8 cellular contexts compared by ENCODE assay signal in genomic region chr4:129092636-129093172, GRCh38. TPM values are rescaled to one million over a fixed set of nuclear protein-coding genes. Genes with fewer than 3 reads are reported as not detected.
DNase-seq lines count a peak whose midpoint lies in the region; ATAC-seq and TF ChIP-seq lines count a peak whose summit lies in the region.

No MANE protein-coding gene starts in this region.

- ATAC-seq in T-cell (replicated peaks in 1 of 4) (no peak), T-helper 17 cell (no peak)

- H3K9me3 ChIP-seq in KOPT-K1 (ENCODE audit: insufficient read depth, low read length, poor library complexity, severe bottlenecking) (no peaks in the 10 kb centered on the region), colonic mucosa (no peaks in the 10 kb centered on the region), mesodermal cell (ENCODE audit: control insufficient read depth, low read length) (no peaks in the 10 kb centered on the region), T-helper 17 cell (ENCODE audit: control insufficient read depth, low read length, poor library complexity, severe bottlenecking) (no peaks in the 10 kb centered on the region)

- no peaks in the 10 kb centered on the region for H3K36me3 Mint-ChIP-seq in T-cell
- H3K36me3 Mint-ChIP-seq in T-helper 17 cell (ENCODE audit: low read depth): no peaks in the 10 kb centered on the region

- H3K9me3 Mint-ChIP-seq in T-cell: no peaks in the 10 kb centered on the region

- H3K27ac ChIP-seq in KOPT-K1 (ENCODE audit: low read depth, low read length, poor library complexity, severe bottlenecking): peak overlapping the region; percentile 92
- H3K27ac ChIP-seq in colonic mucosa: peak overlapping the region; percentile 96
- peak overlapping the region; percentile 98 for H3K27ac ChIP-seq in mesodermal cell (ENCODE audit: low read depth, low read length, severe bottlenecking)

- POLR2A ChIA-PET in T-cell (lab: Charles Lee): interaction anchor here (0.6 to 2.0 kb wide), 8 partner anchors 9 to 1127 kb away, joined by 3 to 9 read pairs (median 4); partner anchors contain the start of genes ABHD18 (in 1 of the 2), MFSD8 (in 1 of the 2) and PGRMC2 (in 1 of the 2)

- peak overlapping the region; percentile 88 to 98 for H3K9ac ChIP-seq in colonic mucosa (ENCODE audit: low read depth in 2 of 2, low read length in 2 of 2)

- intact Hi-C loops in colonic mucosa (cut with DNase I): no loop called here

- H3K4me3 ChIP-seq in colonic mucosa (peak overlapping the region; percentile 70), mesodermal cell (ENCODE audit: extremely low read depth, insufficient read depth, low read length, poor library complexity, severe bottlenecking) (peak overlapping the region; percentile 67)

- H3K4me1 Mint-ChIP-seq in T-cell (peaks cover 46 to 50% (median 49%) of the 10 kb centered on the region in 3 donors), T-helper 17 cell (peaks cover 24% of the 10 kb centered on the region)

- no peak overlapping the region for H3K27ac Mint-ChIP-seq in T-cell
- no peak overlapping the region for H3K27ac Mint-ChIP-seq in T-helper 17 cell

- no peaks in the 10 kb centered on the region for H3K36me3 ChIP-seq in KOPT-K1 (ENCODE audit: insufficient read depth, low read length)
- H3K36me3 ChIP-seq in colonic mucosa: no peaks in the 10 kb centered on the region
- no peaks in the 10 kb centered on the region for H3K36me3 ChIP-seq in mesodermal cell (ENCODE audit: control insufficient read depth, insufficient read depth, low read length)

- H3K4me3 Mint-ChIP-seq in T-cell (no peak overlapping the region), T-helper 17 cell (no peak overlapping the region)

- H3K27me3 Mint-ChIP-seq in T-cell (no peaks in the 10 kb centered on the region), T-helper 17 cell (no peaks in the 10 kb centered on the region)

- no peaks in the 10 kb centered on the region for H3K4me1 ChIP-seq in colonic mucosa
- no peaks in the 10 kb centered on the region for H3K4me1 ChIP-seq in mesodermal cell (ENCODE audit: control insufficient read depth, insufficient read depth, low read length, poor library complexity, severe bottlenecking)

- CTCF ChIA-PET in T-cell (lab: Charles Lee): interaction anchor here in 1 of 2 donors (1.1 to 1.2 kb wide), 2 partner anchors 8 to 10 kb away, joined by 3 to 4 read pairs; no protein-coding TSS in a partner anchor

- TF ChIP-seq CTCF in colonic mucosa (IDR thresholded peaks at IDR 0.05): no peak

- WGBS in mesodermal cell (ENCODE audit: insufficient coverage in 2 of 2), 2 experiments: 0 to 1% methylated on average over 7 to 10 of the region's 10 CpGs

- H3K27me3 ChIP-seq in colonic mucosa: no peaks in the 10 kb centered on the region

- peak; percentile 18 for DNase-seq in AG08395 (ENCODE audit: low spot score)
- DNase-seq in colonic mucosa: no peak
- no peak for DNase-seq in activated CD8-positive, alpha-beta memory T cell treated with anti-CD3 and anti-CD28 coated beads, Interleukin-2, amount 50 U/mL, for 48 hours
- no peak for DNase-seq in T-cell
- DNase-seq in T-helper 17 cell: no peak
- no peak for DNase-seq in ecto neural progenitor cell (ENCODE audit: low spot score)

RNA-seq across cellular contexts. Expression of gene SCLT1, which starts 0.6 kb away (rescaled TPM):
- 10 to 100 TPM in 1 of 2 donors, 1 to 10 TPM in 1; 8.4 to 13.9 TPM for total RNA-seq in colonic mucosa
- 12.4 TPM for polyA plus RNA-seq in mesodermal cell (2013, experiment 1 of 2)
- polyA plus RNA-seq in mesodermal cell (2013, experiment 2 of 2): 17.7 TPM
- total RNA-seq in T-cell: 10 to 100 TPM; 16.2 to 25.8 (median 20.2) TPM
- total RNA-seq in T-helper 17 cell: 10 to 100 TPM; 19.5 to 21.2 TPM

RNA-seq across cellular contexts. Expression of gene C4orf33, which starts 3.2 kb away (rescaled TPM):
- total RNA-seq in colonic mucosa: 10 to 100 TPM; 14.9 to 31.2 TPM
- 7.1 TPM for polyA plus RNA-seq in mesodermal cell (2013, experiment 1 of 2)
- polyA plus RNA-seq in mesodermal cell (2013, experiment 2 of 2): 9.4 TPM
- 10 to 100 TPM in 1 of 5 donors, 1 to 10 TPM in 4; 4.0 to 12.0 (median 4.4) TPM for total RNA-seq in T-cell
- total RNA-seq in T-helper 17 cell: 10 to 100 TPM in 1 of 2 donors, 1 to 10 TPM in 1; 8.4 to 12.1 TPM
